8 cellular contexts compared by ENCODE assay signal in genomic region chr13:99307247-99307646, GRCh38. TPM values are rescaled to one million over a fixed set of nuclear protein-coding genes. Genes with fewer than 3 reads are reported as not detected.
DNase-seq lines count a peak whose midpoint lies in the region; ATAC-seq and TF ChIP-seq lines count a peak whose summit lies in the region.

A gene with protein sequence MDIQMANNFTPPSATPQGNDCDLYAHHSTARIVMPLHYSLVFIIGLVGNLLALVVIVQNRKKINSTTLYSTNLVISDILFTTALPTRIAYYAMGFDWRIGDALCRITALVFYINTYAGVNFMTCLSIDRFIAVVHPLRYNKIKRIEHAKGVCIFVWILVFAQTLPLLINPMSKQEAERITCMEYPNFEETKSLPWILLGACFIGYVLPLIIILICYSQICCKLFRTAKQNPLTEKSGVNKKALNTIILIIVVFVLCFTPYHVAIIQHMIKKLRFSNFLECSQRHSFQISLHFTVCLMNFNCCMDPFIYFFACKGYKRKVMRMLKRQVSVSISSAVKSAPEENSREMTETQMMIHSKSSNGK (minus strand): TSS chr13:99307399. CDS start chr13:99296145, 11,254 bp downstream.

- H3K4me3 Mint-ChIP-seq in activated naive CD8-positive, alpha-beta T cell treated with anti-CD3 and anti-CD28 coated beads for 36 hours, result peak within 1 kb of the TSS; percentile 74
- no peak within 1 kb of the TSS for H3K4me3 Mint-ChIP-seq in type B pancreatic cell
- H3K4me3 Mint-ChIP-seq in Caco-2 (ENCODE audit: unreplicated experiment), result no peak within 1 kb of the TSS

- peak within 1 kb of the TSS; percentile 48 to 69 for H3K27ac ChIP-seq in left lung

- intact Hi-C loops in left lung (cut with DNase I), result no loop called here
- intact Hi-C loops in Caco-2 (cut with micrococcal nuclease; ENCODE audit: unreplicated experiment), result no loop called here

- H3K27me3 Mint-ChIP-seq in activated naive CD8-positive, alpha-beta T cell treated with anti-CD3 and anti-CD28 coated beads for 36 hours, result no peaks in the 10 kb centered on the region
- H3K27me3 Mint-ChIP-seq in type B pancreatic cell (no peaks in the 10 kb centered on the region), Caco-2 (ENCODE audit: insufficient read depth, unreplicated experiment) (no peaks in the 10 kb centered on the region)

- no peaks in the 10 kb centered on the region for H3K36me3 ChIP-seq in left lung
- H3K36me3 ChIP-seq in Caco-2 (ENCODE audit: control insufficient read depth, insufficient read depth, low read length), result peaks cover 2% of the 10 kb centered on the region

- CTCF ChIA-PET in Caco-2 (lab: Charles Lee), result no interaction called here

- H3K4me3 ChIP-seq in left lung, result peak within 1 kb of the TSS; percentile 1 to 31
- H3K4me3 ChIP-seq in Caco-2 (ENCODE audit: low read depth, low read length), result no peak within 1 kb of the TSS

- ATAC-seq in GM19468 (IDR thresholded peaks at IDR 0.05; ENCODE audit: extremely low read depth, unreplicated experiment), result peak; percentile 69
- ATAC-seq in HG03460 (IDR thresholded peaks at IDR 0.05; ENCODE audit: unreplicated experiment), result peak; percentile 61
- peak; percentile 68 for ATAC-seq in left lung

- peaks cover 44% of the 10 kb centered on the region for H3K36me3 Mint-ChIP-seq in activated naive CD8-positive, alpha-beta T cell treated with anti-CD3 and anti-CD28 coated beads for 36 hours
- H3K36me3 Mint-ChIP-seq in type B pancreatic cell (peaks cover 25% of the 10 kb centered on the region), Caco-2 (ENCODE audit: insufficient read depth, unreplicated experiment) (peaks cover 45% of the 10 kb centered on the region)

- H3K27ac Mint-ChIP-seq in activated naive CD8-positive, alpha-beta T cell treated with anti-CD3 and anti-CD28 coated beads for 36 hours, result peak within 1 kb of the TSS; percentile 78
- peak within 1 kb of the TSS; percentile 65 for H3K27ac Mint-ChIP-seq in type B pancreatic cell
- no peak within 1 kb of the TSS for H3K27ac Mint-ChIP-seq in Caco-2 (ENCODE audit: unreplicated experiment)

- peaks cover 76% of the 10 kb centered on the region for H3K4me1 Mint-ChIP-seq in activated naive CD8-positive, alpha-beta T cell treated with anti-CD3 and anti-CD28 coated beads for 36 hours
- H3K4me1 Mint-ChIP-seq in type B pancreatic cell (ENCODE audit: unreplicated experiment) (peaks cover 10% of the 10 kb centered on the region), Caco-2 (ENCODE audit: low read depth, unreplicated experiment) (peaks cover 7% of the 10 kb centered on the region)

- H3K27me3 ChIP-seq in left lung (no peaks in the 10 kb centered on the region), Caco-2 (replicated peaks; ENCODE audit: control insufficient read depth, insufficient read depth, low read length) (no peaks in the 10 kb centered on the region)

- H3K9me3 Mint-ChIP-seq in activated naive CD8-positive, alpha-beta T cell treated with anti-CD3 and anti-CD28 coated beads for 36 hours, result no peaks in the 10 kb centered on the region
- H3K9me3 Mint-ChIP-seq in type B pancreatic cell (no peaks in the 10 kb centered on the region), Caco-2 (ENCODE audit: unreplicated experiment) (no peaks in the 10 kb centered on the region)

- BruUV-seq in Caco-2 (replicated peaks; lab: Mats Ljungman, UMichigan), result no TSS peak

- peaks cover 0 to 66% of the 10 kb centered on the region in 2 donors for H3K4me1 ChIP-seq in left lung
- H3K4me1 ChIP-seq in Caco-2, result no peaks in the 10 kb centered on the region

- TF ChIP-seq CTCF in left lung (IDR thresholded peaks at IDR 0.05) (no peak), type B pancreatic cell (conservative IDR thresholded peaks at IDR 0.05) (no peak), Caco-2 (IDR thresholded peaks at IDR 0.05; ENCODE audit: insufficient read depth in 1 of 2, low read depth in 1 of 2, low read length in 1 of 2, severe bottlenecking in 1 of 2, unreplicated experiment in 1 of 2) (no peak)

- H3K9me3 ChIP-seq in left lung (no peaks in the 10 kb centered on the region), Caco-2 (no peaks in the 10 kb centered on the region)

- peak; percentile 15 for DNase-seq in Caki2 (ENCODE audit: low read depth)
- DNase-seq in activated naive CD8-positive, alpha-beta T cell treated with anti-CD3 and anti-CD28 coated beads for 36 hours, result no peak
- no peak for DNase-seq in left lung
- DNase-seq in type B pancreatic cell (ENCODE audit: extremely low spot score, unreplicated experiment), result no peak
- DNase-seq in Caco-2, result no peak
- DNase-seq in HK-2 (ENCODE audit: unreplicated experiment), result no peak

- POLR2A ChIA-PET in Caco-2 (lab: Charles Lee), result no interaction called here

- in situ Hi-C loops in Caki2 (cut with HindIII; ENCODE audit: low pct_unique_long_range_greater_than_20kb, low sequenced_read_pairs), result no loop called here

RNA-seq across cellular contexts. Expression of the gene that starts here (rescaled TPM):
- not detected in 2 replicates for total RNA-seq in Caki2 (2014; rRNA removed; shearing (Covaris generic); ENCODE audit: low replicate concordance)
- total RNA-seq in activated naive CD8-positive, alpha-beta T cell treated with anti-CD3 and anti-CD28 coated beads for 36 hours, result 1 to 10 TPM; 4.3 to 4.5 TPM
- total RNA-seq in left lung (10 to 100 TPM in 1 of 2 donors, 1 to 10 TPM in 1; 7.4 to 10.9 TPM), type B pancreatic cell (ENCODE audit: low replicate concordance) (not detected in 2 replicates), Caco-2 (2022) (not detected in 2 replicates)

Comparison
In these comparisons a context has a peak if more than half of its experiments do, and no peak if none do; other contexts are left out.
1. Peak in DNase-seq in Caki2; RNA of the gene not detected or under 1 TPM.